ENCODE assay signal across 2 cellular contexts in the genomic region with DNA sequence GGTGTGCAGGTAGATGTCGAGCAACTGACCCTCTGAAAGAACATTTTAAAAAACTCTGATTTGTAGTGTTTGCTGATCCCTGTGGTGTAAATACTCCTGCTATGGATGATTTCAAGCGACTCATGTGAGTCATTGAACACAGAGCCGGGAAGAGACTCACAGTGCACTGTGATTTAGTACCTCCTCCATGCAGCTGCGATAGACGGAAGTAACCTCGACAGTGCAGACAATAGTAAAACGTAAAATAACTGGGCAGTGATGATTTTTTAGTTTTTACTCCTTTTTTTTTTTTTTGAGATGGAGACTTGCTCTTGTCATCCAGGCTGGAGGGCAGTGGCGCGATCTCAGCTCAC.
TF ChIP-seq lines count a peak whose summit lies in the region.

No MANE protein-coding gene starts in this region.

TF ChIP-seq in IMR-90, 13 proteins besides CTCF, POLR2A, EP300 and RAD21:
- TF ChIP-seq BHLHE40 (IDR thresholded peaks at IDR 0.05; ENCODE audit: low read depth, low read length) (no peak), MAFK (IDR thresholded peaks at IDR 0.05; ENCODE audit: low read depth, low read length) (no peak), CEBPB (IDR thresholded peaks at IDR 0.05; ENCODE audit: low read depth, low read length) (no peak), NFE2L2 (IDR thresholded peaks at IDR 0.05; ENCODE audit: low read depth, low read length) (no peak), FOS (IDR thresholded peaks at IDR 0.05; ENCODE audit: low read depth, low read length) (no peak), USF2 (IDR thresholded peaks at IDR 0.05; ENCODE audit: low read depth, low read length) (no peak), MXI1 (IDR thresholded peaks at IDR 0.05; ENCODE audit: borderline replicate concordance, low read depth, low read length) (no peak), SMC3 (IDR thresholded peaks at IDR 0.05; ENCODE audit: low read depth, low read length) (no peak), CHD1 (IDR thresholded peaks at IDR 0.05; ENCODE audit: low read depth, low read length) (no peak), RFX5 (IDR thresholded peaks at IDR 0.05; ENCODE audit: low read depth, low read length) (no peak), ELK1 (IDR thresholded peaks at IDR 0.05; ENCODE audit: borderline replicate concordance, low read depth, low read length) (no peak), RCOR1 (IDR thresholded peaks at IDR 0.05; ENCODE audit: insufficient replicate concordance, low read length) (no peak), MAZ (IDR thresholded peaks at IDR 0.05; ENCODE audit: borderline replicate concordance, low read depth, low read length) (no peak)

TF ChIP-seq in HEK293T, 16 proteins besides CTCF, POLR2A, EP300 and RAD21:
- no peak for TF ChIP-seq ZNF384 (IDR thresholded peaks at IDR 0.05)
- no peak for TF ChIP-seq SUZ12 (IDR thresholded peaks at IDR 0.05)
- no peak for TF ChIP-seq HDGF (IDR thresholded peaks at IDR 0.05; ENCODE audit: borderline replicate concordance)
- TF ChIP-seq TARDBP (IDR thresholded peaks at IDR 0.05): no peak
- no peak for TF ChIP-seq CTBP1 (IDR thresholded peaks at IDR 0.05; ENCODE audit: borderline replicate concordance)
- no peak for TF ChIP-seq ARNT (IDR thresholded peaks at IDR 0.05)
- no peak for TF ChIP-seq PKNOX1 (IDR thresholded peaks at IDR 0.05)
- no peak for TF ChIP-seq LEF1 (IDR thresholded peaks at IDR 0.05; ENCODE audit: borderline replicate concordance)
- TF ChIP-seq NFRKB (IDR thresholded peaks at IDR 0.05): no peak
- TF ChIP-seq L3MBTL2 (conservative IDR thresholded peaks at IDR 0.05): no peak
- TF ChIP-seq FOXM1 (IDR thresholded peaks at IDR 0.05; ENCODE audit: borderline replicate concordance): no peak
- no peak for TF ChIP-seq FOXA1 (IDR thresholded peaks at IDR 0.05)
- no peak for TF ChIP-seq FOXK2 (IDR thresholded peaks at IDR 0.05)
- no peak for TF ChIP-seq ELF4 (IDR thresholded peaks at IDR 0.05)
TF ChIP-seq in HEK293T: peak in this region for 0.
